17 cellular contexts compared by ENCODE assay signal in the genomic region with DNA sequence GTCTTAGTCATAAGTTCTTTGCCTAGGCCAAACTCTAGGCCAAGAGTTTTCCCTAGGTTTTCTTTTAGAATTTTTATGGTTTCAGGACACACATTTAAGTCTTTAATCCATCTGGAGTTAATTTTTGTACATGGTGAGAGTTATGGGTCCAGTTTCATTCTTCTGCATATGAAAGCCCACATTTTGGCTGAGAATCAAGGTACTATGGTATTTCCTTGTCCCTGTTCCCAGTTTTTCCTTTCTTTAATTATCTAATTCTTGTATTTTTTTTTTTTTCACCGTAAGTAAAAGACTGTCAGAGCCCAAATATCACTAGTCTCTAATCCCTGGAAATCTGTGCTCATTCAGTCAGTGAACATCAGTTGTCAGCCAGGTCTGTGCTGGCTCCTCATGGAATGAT.
A peak's percentile ranks its signal among the peaks of the same experiment; 100 is the strongest.
DNase-seq lines count a peak whose midpoint lies in the region; TF ChIP-seq lines count a peak whose summit lies in the region.
"Had no signal": no experiment of that assay in that cellular context is flagged by ENCODE, and none has a peak within 500 bp of the region (broad histone marks: within the 10 kb centered on the region; RNA-seq: fewer than 3 reads in every experiment).

No MANE protein-coding gene starts in this region.

- H3K27me3 Mint-ChIP-seq in progenitor cell of endocrine pancreas: no peaks in the 10 kb centered on the region
- H3K27me3 Mint-ChIP-seq: IgD-negative memory B cell had no signal

- H3K27ac ChIP-seq in hepatocyte (peak overlapping the region; percentile 11), esophagus squamous epithelium (no peak overlapping the region)
- H3K27ac ChIP-seq: 22Rv1, A549, BLaER1 had no signal

- no peak overlapping the region for H3K4me3 Mint-ChIP-seq in progenitor cell of endocrine pancreas (ENCODE audit: low read depth)
- H3K4me3 Mint-ChIP-seq: CD4-positive, CD25-positive, alpha-beta regulatory T cell; CD8-positive, alpha-beta memory T cell; IgD-negative memory B cell had no signal

- H3K36me3 ChIP-seq in hepatocyte (replicated peaks; ENCODE audit: insufficient read depth, low read depth) (no peaks in the 10 kb centered on the region), esophagus squamous epithelium (no peaks in the 10 kb centered on the region)
- H3K36me3 ChIP-seq: BLaER1 had no signal

- H4K20me1 ChIP-seq in hepatocyte (ENCODE audit: insufficient read depth, poor library complexity, severe bottlenecking): no peaks in the 10 kb centered on the region
- H4K20me1 ChIP-seq: BLaER1 had no signal

- H3K9me3 Mint-ChIP-seq in progenitor cell of endocrine pancreas (ENCODE audit: low read depth): peaks cover 9% of the 10 kb centered on the region
- H3K9me3 Mint-ChIP-seq: CD8-positive, alpha-beta memory T cell had no signal

- H3K27ac Mint-ChIP-seq in progenitor cell of endocrine pancreas: peak overlapping the region; percentile 30
- H3K27ac Mint-ChIP-seq: CD8-positive, alpha-beta memory T cell; IgD-negative memory B cell had no signal

- H3K27me3 ChIP-seq in hepatocyte (no peaks in the 10 kb centered on the region), esophagus squamous epithelium (peaks cover 0 to 24% (median 0%) of the 10 kb centered on the region in 4 donors)
- H3K27me3 ChIP-seq: BLaER1 had no signal

- H3K4me1 ChIP-seq in hepatocyte (ENCODE audit: insufficient read depth) (peaks cover 7% of the 10 kb centered on the region), esophagus squamous epithelium (no peaks in the 10 kb centered on the region)
- H3K4me1 ChIP-seq: A549, BLaER1 had no signal

- intact Hi-C loops in esophagus squamous epithelium (cut with DNase I): no loop called here

- H3K79me2 ChIP-seq in hepatocyte: no peaks in the 10 kb centered on the region

- no peaks in the 10 kb centered on the region for H3K9me2 ChIP-seq in hepatocyte (replicated peaks; ENCODE audit: insufficient read depth)

- TF ChIP-seq CTCF in astrocyte of the cerebellum (IDR thresholded peaks at IDR 0.05; ENCODE audit: low read depth, low read length, missing control alignments) (no peak), hepatocyte (IDR thresholded peaks at IDR 0.05; ENCODE audit: poor library complexity) (no peak), progenitor cell of endocrine pancreas (IDR thresholded peaks at IDR 0.05; ENCODE audit: unreplicated experiment) (no peak), esophagus squamous epithelium (IDR thresholded peaks at IDR 0.05) (no peak)

- H3K4me3 ChIP-seq in astrocyte of the cerebellum (ENCODE audit: low read depth, low read length) (no peak overlapping the region), hepatocyte (no peak overlapping the region), esophagus squamous epithelium (no peak overlapping the region)
- H3K4me3 ChIP-seq: A549, BLaER1 had no signal

- TF ChIP-seq POLR2A in esophagus squamous epithelium (IDR thresholded peaks at IDR 0.05): no peak

- no peaks in the 10 kb centered on the region for H3K9me3 ChIP-seq in hepatocyte (ENCODE audit: low read depth)
- no peaks in the 10 kb centered on the region for H3K9me3 ChIP-seq in esophagus squamous epithelium
- H3K9me3 ChIP-seq: A549, BLaER1 had no signal

- WGBS in hepatocyte (ENCODE audit: low lambda C conversion rate, missing lambda C conversion rate): 29% methylated on average over 1 of the region's 1 CpG
- WGBS in esophagus squamous epithelium, 2 donors: 17 to 18% methylated on average over 1 of the region's 1 CpG

- H3K4me2 ChIP-seq in hepatocyte: no peak overlapping the region
- H3K4me2 ChIP-seq: A549, BLaER1 had no signal

- H3K36me3 Mint-ChIP-seq in progenitor cell of endocrine pancreas (ENCODE audit: insufficient read depth): no peaks in the 10 kb centered on the region
- H3K36me3 Mint-ChIP-seq: CD4-positive, CD25-positive, alpha-beta regulatory T cell; CD8-positive, alpha-beta memory T cell had no signal

- DNase-seq in EH (ENCODE audit: low read depth): peak; percentile 1
- DNase-seq in astrocyte of the cerebellum (ENCODE audit: low read depth): peak; percentile 59
- DNase-seq in hepatocyte (ENCODE audit: low spot score): no peak
- no peak for DNase-seq in progenitor cell of endocrine pancreas (ENCODE audit: low spot score, unreplicated experiment)
- no peak for DNase-seq in NCI-H1694 (lab: John Stamatoyannopoulos, UW)
- no peak for DNase-seq in NCI-H510A (lab: John Stamatoyannopoulos, UW)
- DNase-seq in esophagus squamous epithelium (lab: John Stamatoyannopoulos, UW): no peak
- DNase-seq: CD4-positive, CD25-positive, alpha-beta regulatory T cell; CD8-positive, alpha-beta memory T cell; COR-L47; GDM1; GOT3; H7 had no signal

- in situ Hi-C loops in astrocyte of the cerebellum (cut with HindIII; ENCODE audit: low sequenced_read_pairs): no loop called here

- H2AFZ ChIP-seq in hepatocyte: no peak overlapping the region

- H3K4me1 Mint-ChIP-seq in progenitor cell of endocrine pancreas (ENCODE audit: low read depth): no peaks in the 10 kb centered on the region
- H3K4me1 Mint-ChIP-seq: CD4-positive, CD25-positive, alpha-beta regulatory T cell; CD8-positive, alpha-beta memory T cell; IgD-negative memory B cell had no signal

Comparison
In these comparisons a context has a peak if more than half of its experiments do, and no peak if none do; other contexts are left out.
1. DNase-seq: peak in EH (single experiment) and astrocyte of the cerebellum (single experiment); none in hepatocyte (single experiment), progenitor cell of endocrine pancreas (single experiment), NCI-H1694 (single experiment), NCI-H510A (single experiment) and esophagus squamous epithelium (single experiment).